In the genomic region with DNA sequence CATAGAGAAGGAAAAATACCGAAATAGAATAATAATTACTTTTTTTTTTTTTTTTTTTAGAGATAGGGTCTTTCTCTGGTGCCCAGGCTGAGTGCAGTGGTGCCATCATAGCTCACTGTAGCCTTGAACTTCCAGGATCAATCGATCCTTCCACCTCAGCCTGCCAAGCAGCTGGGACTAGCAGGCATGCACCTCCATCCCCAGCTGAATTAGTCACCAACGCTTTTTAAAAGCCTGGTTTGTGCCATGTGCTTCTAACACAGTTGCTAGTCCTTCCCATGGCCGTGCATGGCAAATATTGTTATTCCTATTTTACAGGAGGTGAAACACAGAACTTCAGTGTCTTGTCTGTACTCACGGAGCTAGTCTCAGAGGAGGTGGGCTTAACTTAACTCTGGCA, we compare ENCODE assay signal across 32 cellular contexts. TPM values are rescaled to one million over a fixed set of nuclear protein-coding genes. Genes with fewer than 3 reads are reported as not detected.
DNase-seq lines count a peak whose midpoint lies in the region; ATAC-seq, FAIRE-seq and TF ChIP-seq lines count a peak whose summit lies in the region.
"Had no signal": no experiment of that assay in that cellular context is flagged by ENCODE, and none has a peak within 500 bp of the region (broad histone marks: within the 10 kb centered on the region; RNA-seq: fewer than 3 reads in every experiment).

No MANE protein-coding gene starts in this region.

- no peaks in the 10 kb centered on the region for H3K36me3 ChIP-seq in pancreas
- H3K36me3 ChIP-seq: neutrophil, prostate gland, sigmoid colon, stomach, uterus had no signal

- FAIRE-seq in pancreas (lab: Jason Lieb, UNC): no peak
- FAIRE-seq: D721Med, GM19239 had no signal

- intact Hi-C loops in left colon (cut with DNase I, micrococcal nuclease): no loop called here
- intact Hi-C loops in pancreas (cut with DNase I): no loop called here

- H3K27ac Mint-ChIP-seq in activated naive CD4-positive, alpha-beta T cell treated with anti-CD3 and anti-CD28 coated beads, Interleukin-2, amount 50 U/mL, for 72 hours: no peak overlapping the region
- no peak overlapping the region for H3K27ac Mint-ChIP-seq in activated T-cell treated with anti-CD3 and anti-CD28 coated beads, Interleukin-2, amount 50 U/mL, for 24 hours
- H3K27ac Mint-ChIP-seq: activated naive CD8-positive, alpha-beta T cell treated with anti-CD3 and anti-CD28 coated beads for 36 hours; activated T-helper 2 cell treated with anti-CD3 and anti-CD28 coated beads, Interferon-gamma antibody, Interleukin-2, Interleukin-4, amounts not matched to agents 10 μg/mL and 5 μg/mL and 100 μg/mL, durations not matched to agents 14 hours and 24 hours and 36 hours; T-helper 17 cell had no signal

- H3K27me3 Mint-ChIP-seq in activated T-cell treated with anti-CD3 and anti-CD28 coated beads, Interleukin-2, amount 50 U/mL, for 24 hours: peaks cover 27% of the 10 kb centered on the region

- 33 to 34% methylated on average over 5 of the region's 5 CpGs for WGBS in pancreas, 2 donors

- no peaks in the 10 kb centered on the region for H3K9me3 ChIP-seq in pancreas
- H3K9me3 ChIP-seq: neutrophil, prostate gland, sigmoid colon, stomach, uterus had no signal

- no peak for TF ChIP-seq CTCF in pancreas (IDR thresholded peaks at IDR 0.05)

- H3K27ac ChIP-seq in pancreas: no peak overlapping the region
- H3K27ac ChIP-seq: neutrophil, prostate gland, sigmoid colon, stomach, uterus had no signal

- DNase-seq in SIG-M5 treated with dmso at 0.1 percent for 504 hours (lab: John Stamatoyannopoulos, UW; ENCODE audit: unreplicated experiment) (peak; percentile 3), SIG-M5 (lab: John Stamatoyannopoulos, UW) (no peak), NCI-H1092 treated with DMSO at 0.1 percent for 48 hours (lab: John Stamatoyannopoulos, UW) (peak; percentile 66), left colon (no peak), pancreas (no peak)
- no peak for DNase-seq in activated effector memory CD4-positive, alpha-beta T cell treated with Interleukin-2 at 50 U/mL for 16 hours
- no peak for DNase-seq in activated naive CD4-positive, alpha-beta T cell treated with anti-CD3 and anti-CD28 coated beads, Interleukin-2, amount 50 U/mL, for 72 hours (ENCODE audit: low spot score in 2 of 2)
- DNase-seq in activated T-cell treated with anti-CD3 and anti-CD28 coated beads, Interleukin-2, amount 50 U/mL, for 24 hours: no peak
- DNase-seq: 8988T; activated CD4-positive, alpha-beta T cell treated with anti-CD3 and anti-CD28 coated beads, Interleukin-2, amount 50 U/mL, for 4 hours; activated naive CD8-positive, alpha-beta T cell treated with anti-CD3 and anti-CD28 coated beads for 36 hours; aorta; effector CD4-positive, alpha-beta T cell; KG1; naive B cell; NCI-H1694; NCI-H446; sigmoid colon; stimulated activated CD4-positive, alpha-beta T cell treated with anti-CD3 and anti-CD28 coated beads, Interleukin-4, amount 100 ng/mL, for 1 hour; stomach; T-helper 17 cell; uterus had no signal

- H3K4me3 ChIP-seq in pancreas: no peak overlapping the region
- H3K4me3 ChIP-seq: prostate gland, sigmoid colon, stomach, uterus had no signal

- H3K27me3 ChIP-seq in pancreas: no peaks in the 10 kb centered on the region
- H3K27me3 ChIP-seq: sigmoid colon, uterus had no signal

- no peak overlapping the region for H3K4me3 Mint-ChIP-seq in activated T-cell treated with anti-CD3 and anti-CD28 coated beads, Interleukin-2, amount 50 U/mL, for 24 hours
- H3K4me3 Mint-ChIP-seq: activated naive CD8-positive, alpha-beta T cell treated with anti-CD3 and anti-CD28 coated beads for 36 hours; naive B cell; T-helper 17 cell had no signal

- no peaks in the 10 kb centered on the region for H3K4me1 ChIP-seq in pancreas
- H3K4me1 ChIP-seq: prostate gland, uterus had no signal

- H3K36me3 Mint-ChIP-seq in activated naive CD4-positive, alpha-beta T cell treated with anti-CD3 and anti-CD28 coated beads, Interleukin-2, amount 50 U/mL, for 72 hours: no peaks in the 10 kb centered on the region
- no peaks in the 10 kb centered on the region for H3K36me3 Mint-ChIP-seq in activated T-cell treated with anti-CD3 and anti-CD28 coated beads, Interleukin-2, amount 50 U/mL, for 24 hours (ENCODE audit: low read depth)
- H3K36me3 Mint-ChIP-seq: activated naive CD8-positive, alpha-beta T cell treated with anti-CD3 and anti-CD28 coated beads for 36 hours; naive B cell had no signal

- ATAC-seq in left colon: peak; percentile 17
- peak; percentile 35 to 50 (median 42) for ATAC-seq in pancreas
- ATAC-seq in activated naive CD4-positive, alpha-beta T cell treated with anti-CD3 and anti-CD28 coated beads, Interleukin-2, amount 50 U/mL, for 72 hours: no peak
- ATAC-seq: activated CD4-positive, CD25-positive, alpha-beta regulatory T cell treated with anti-CD3 and anti-CD28 coated beads, Interleukin-2, amount 50 U/mL, for 24 hours; T-helper 17 cell had no signal

- no peaks in the 10 kb centered on the region for H3K9me3 Mint-ChIP-seq in activated naive CD4-positive, alpha-beta T cell treated with anti-CD3 and anti-CD28 coated beads, Interleukin-2, amount 50 U/mL, for 72 hours
- no peaks in the 10 kb centered on the region for H3K9me3 Mint-ChIP-seq in activated T-cell treated with anti-CD3 and anti-CD28 coated beads, Interleukin-2, amount 50 U/mL, for 24 hours
- H3K9me3 Mint-ChIP-seq: activated naive CD8-positive, alpha-beta T cell treated with anti-CD3 and anti-CD28 coated beads for 36 hours; activated T-helper 2 cell treated with anti-CD3 and anti-CD28 coated beads, Interferon-gamma antibody, Interleukin-2, Interleukin-4, amounts not matched to agents 10 μg/mL and 5 μg/mL and 100 μg/mL, durations not matched to agents 14 hours and 24 hours and 36 hours had no signal

- H3K4me1 Mint-ChIP-seq in activated T-cell treated with anti-CD3 and anti-CD28 coated beads, Interleukin-2, amount 50 U/mL, for 24 hours (ENCODE audit: low read depth): no peaks in the 10 kb centered on the region
- H3K4me1 Mint-ChIP-seq: activated naive CD8-positive, alpha-beta T cell treated with anti-CD3 and anti-CD28 coated beads for 36 hours; naive B cell had no signal

RNA-seq across cellular contexts. Expression of a gene that starts 23.2 kb away (rescaled TPM):
- not detected for total RNA-seq in left colon
- not detected for total RNA-seq in pancreas
- polyA plus RNA-seq in pancreas: not detected
- total RNA-seq in activated naive CD4-positive, alpha-beta T cell treated with anti-CD3 and anti-CD28 coated beads, Interleukin-2, amount 50 U/mL, for 72 hours: not detected
- total RNA-seq: activated naive CD8-positive, alpha-beta T cell treated with anti-CD3 and anti-CD28 coated beads for 36 hours; activated T-helper 2 cell treated with anti-CD3 and anti-CD28 coated beads, Interferon-gamma antibody, Interleukin-2, Interleukin-4, amounts not matched to agents 10 μg/mL and 5 μg/mL and 100 μg/mL, durations not matched to agents 14 hours and 24 hours and 36 hours; aorta; epithelial cell of proximal tubule; H4; RPMI7951; sigmoid colon; stomach; T-helper 17 cell; uterus had no signal
- polyA plus RNA-seq: aorta, sigmoid colon, stomach, thymus had no signal

Comparison
In these comparisons a context has a peak if more than half of its experiments do, and no peak if none do; other contexts are left out.
1. DNase-seq: peak in SIG-M5 treated with dmso at 0.1 percent for 504 hours (single experiment) and NCI-H1092 treated with DMSO at 0.1 percent for 48 hours (single experiment); none in SIG-M5 (single experiment), left colon (0 of 2), pancreas (0 of 6), activated effector memory CD4-positive, alpha-beta T cell treated with Interleukin-2 at 50 U/mL for 16 hours (single experiment), activated naive CD4-positive, alpha-beta T cell treated with anti-CD3 and anti-CD28 coated beads, Interleukin-2, amount 50 U/mL, for 72 hours (0 of 2) and activated T-cell treated with anti-CD3 and anti-CD28 coated beads, Interleukin-2, amount 50 U/mL, for 24 hours (single experiment).
2. ATAC-seq: peak in left colon (single experiment) and pancreas (4 of 4); none in activated naive CD4-positive, alpha-beta T cell treated with anti-CD3 and anti-CD28 coated beads, Interleukin-2, amount 50 U/mL, for 72 hours (0 of 2).